ENCODE assay signal across 13 cellular contexts in genomic region chr19:42065511-42065910, GRCh38. TPM values are rescaled to one million over a fixed set of nuclear protein-coding genes. Genes with fewer than 3 reads are reported as not detected.
"Had no signal": no experiment of that assay in that cellular context is flagged by ENCODE, and none has a peak within 500 bp of the region (broad histone marks: within the 10 kb centered on the region; RNA-seq: fewer than 3 reads in every experiment).

No MANE protein-coding gene starts in this region.

- H3K27ac ChIP-seq: HL-60, SJSA1, SK-N-MC had no signal

- H3K4me1 ChIP-seq: SJSA1 had no signal

- FAIRE-seq: HTR-8/SVneo, RCC 7860 had no signal

- H3K4me3 ChIP-seq: SJSA1, SK-N-MC had no signal

- DNase-seq: NCI-H1092, NCI-H1417 treated with DMSO at 0.1 percent for 48 hours, NCI-H1694 treated with DMSO at 0.1 percent for 48 hours, NCI-H2107, NCI-H774, Right ventricle myocardium superior, RPMI8226, SIG-M5 had no signal

- H3K36me3 ChIP-seq: SJSA1 had no signal

- H3K9me3 ChIP-seq: SJSA1 had no signal

RNA-seq across cellular contexts. Expression of gene GRIK5, which starts 4.5 kb away (rescaled TPM):
- total RNA-seq: SJSA1 had no signal
